ENCODE assay signal across 1 cellular context in genomic region chr4:34733185-34733916, GRCh38.
TF ChIP-seq lines count a peak whose summit lies in the region.

No MANE protein-coding gene starts in this region.

TF ChIP-seq in HepG2, 621 proteins besides CTCF, POLR2A, EP300 and RAD21 (continued from another document and continues in another):
- TF ChIP-seq ZNF362 (CRISPR knock-in tag; IDR thresholded peaks at IDR 0.05; ENCODE audit: borderline replicate concordance) (peak; percentile 81; the same call in 1 of the 2 replicates), HNF1A (IDR thresholded peaks at IDR 0.05; ENCODE audit: low read depth) (no peak), HNF1A (CRISPR knock-in tag; IDR thresholded peaks at IDR 0.05; ENCODE audit: borderline replicate concordance) (peak; percentile 54; the same call in 1 of the 2 replicates), NR2F2 (IDR thresholded peaks at IDR 0.05; ENCODE audit: borderline replicate concordance, low read depth) (peak; percentile 32; the same call in 1 of the 2 replicates), SOX6 (IDR thresholded peaks at IDR 0.05) (no peak), SOX6 (CRISPR knock-in tag; IDR thresholded peaks at IDR 0.05) (peak; percentile 83), DZIP1 (CRISPR knock-in tag; IDR thresholded peaks at IDR 0.05) (no peak), AHDC1 (CRISPR knock-in tag; IDR thresholded peaks at IDR 0.05; ENCODE audit: borderline replicate concordance) (peak; percentile 59; the same call in 1 of the 2 replicates), ZSCAN12 (CRISPR knock-in tag; IDR thresholded peaks at IDR 0.05) (no peak), NCOA2 (CRISPR knock-in tag; IDR thresholded peaks at IDR 0.05) (peak; percentile 59; the same call in 1 of the 2 replicates), ZMYM4 (CRISPR knock-in tag; IDR thresholded peaks at IDR 0.05) (peak; percentile 63), RARA (CRISPR knock-in tag; IDR thresholded peaks at IDR 0.05) (peak; percentile 57), POGZ (CRISPR knock-in tag; IDR thresholded peaks at IDR 0.05) (peak; percentile 50; the same call in 1 of the 2 replicates), TOPORS (CRISPR knock-in tag; IDR thresholded peaks at IDR 0.05) (0 out of 2 replicates have a peak, but pooled peaks have one; percentile 41), ARID5B (CRISPR knock-in tag; IDR thresholded peaks at IDR 0.05) (peak; percentile 65), TEAD3 (CRISPR knock-in tag; optimal IDR thresholded peaks at IDR 0.05; ENCODE audit: borderline replicate concordance) (peak; percentile 75), RXRB (CRISPR knock-in tag; IDR thresholded peaks at IDR 0.05; ENCODE audit: borderline replicate concordance) (peak; percentile 49), ARID2 (CRISPR knock-in tag; IDR thresholded peaks at IDR 0.05; ENCODE audit: borderline replicate concordance) (no peak), TBX2 (CRISPR knock-in tag; IDR thresholded peaks at IDR 0.05; ENCODE audit: borderline replicate concordance) (0 out of 2 replicates have a peak, but pooled peaks have one; percentile 16), NR2F6 (IDR thresholded peaks at IDR 0.05) (peak; percentile 42), NR2F6 (CRISPR knock-in tag; IDR thresholded peaks at IDR 0.05) (no peak), TFDP1 (CRISPR knock-in tag; IDR thresholded peaks at IDR 0.05; ENCODE audit: borderline replicate concordance) (no peak), KDM6A (CRISPR knock-in tag; IDR thresholded peaks at IDR 0.05; ENCODE audit: low read depth) (peak; percentile 46; the same call in 1 of the 2 replicates), PAXIP1 (CRISPR knock-in tag; conservative IDR thresholded peaks at IDR 0.05) (peak; percentile 85), HOMEZ (CRISPR knock-in tag; IDR thresholded peaks at IDR 0.05; ENCODE audit: low read depth) (peak; percentile 17; the same call in 1 of the 2 replicates), ATF1 (CRISPR knock-in tag; IDR thresholded peaks at IDR 0.05) (peak; percentile 20; the same call in 1 of the 2 replicates), BCL6 (CRISPR knock-in tag; IDR thresholded peaks at IDR 0.05) (peak; percentile 73), HHEX (CRISPR knock-in tag; IDR thresholded peaks at IDR 0.05) (peak; percentile 44; the same call in 1 of the 2 replicates), HNF4G (IDR thresholded peaks at IDR 0.05; ENCODE audit: borderline replicate concordance, low read depth, low read length) (peak; percentile 75; the same call in 1 of the 2 replicates), HNF4G (CRISPR knock-in tag; IDR thresholded peaks at IDR 0.05; ENCODE audit: borderline replicate concordance, low read depth) (no peak)
